In the genomic region with DNA sequence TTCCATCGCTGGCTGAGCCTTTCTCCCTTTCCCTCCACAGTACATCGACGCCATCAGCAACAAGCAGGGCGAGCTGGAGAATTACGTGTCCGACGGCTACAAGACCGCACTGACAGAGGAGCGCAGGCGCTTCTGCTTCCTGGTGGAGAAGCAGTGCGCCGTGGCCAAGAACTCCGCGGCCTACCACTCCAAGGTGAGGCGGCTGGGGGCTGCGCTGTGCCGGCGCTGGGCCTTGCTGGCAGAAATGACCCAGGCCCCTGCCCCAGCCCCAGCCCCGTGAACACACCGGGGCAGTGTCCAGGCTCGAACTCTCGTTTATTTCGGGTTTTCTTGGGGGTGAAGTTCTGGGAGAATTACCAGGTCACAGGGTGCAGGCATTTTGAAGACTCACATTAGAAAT, we compare ENCODE assay signal across 22 cellular contexts.
"Had no signal": no experiment of that assay in that cellular context is flagged by ENCODE, and none has a peak within 500 bp of the region (broad histone marks: within the 10 kb centered on the region; RNA-seq: fewer than 3 reads in every experiment).

No MANE protein-coding gene starts in this region.

- H3K4me3 Mint-ChIP-seq: dendritic cell treated with granulocyte-macrophage colony-stimulating factor and Interleukin-4, amounts not matched to agents 40 ng/mL and 50 ng/mL, for 4 days; immature natural killer cell; memory B cell; mesothelial cell of epicardium; nephron; stimulated activated memory B cell treated with anti-CD40 and anti-IgM and Interleukin-4, amounts not matched to agents 10 μg/mL and 1 μg/mL and 100 μg/mL, for 72 hours; stimulated activated naive CD8-positive, alpha-beta T cell treated with anti-CD3 and anti-CD28 coated beads, Interleukin-15, Interleukin-2, amounts not matched to agents 100 ng/mL and 50 ng/mL, for 24 hours; type B pancreatic cell had no signal

- H3K9me3 ChIP-seq: esophagus squamous epithelium, gastroesophageal sphincter, left lung, lower lobe of right lung, neutrophil, psoas muscle, right lobe of liver, vagina had no signal

- FAIRE-seq: colon, keratinocyte had no signal

- H3K27ac Mint-ChIP-seq: dendritic cell treated with granulocyte-macrophage colony-stimulating factor and Interleukin-4, amounts not matched to agents 40 ng/mL and 50 ng/mL, for 4 days; immature natural killer cell; memory B cell; mesothelial cell of epicardium; stimulated activated memory B cell treated with anti-CD40 and anti-IgM and Interleukin-4, amounts not matched to agents 10 μg/mL and 1 μg/mL and 100 μg/mL, for 72 hours; stimulated activated naive CD8-positive, alpha-beta T cell treated with anti-CD3 and anti-CD28 coated beads, Interleukin-15, Interleukin-2, amounts not matched to agents 100 ng/mL and 50 ng/mL, for 24 hours; type B pancreatic cell had no signal

- H3K4me3 ChIP-seq: esophagus squamous epithelium, gastroesophageal sphincter, left lung, lower lobe of right lung, psoas muscle, right lobe of liver, vagina had no signal

- ATAC-seq: gastroesophageal sphincter; left lung; lower lobe of right lung; psoas muscle; right lobe of liver; stimulated activated memory B cell treated with anti-CD40 and anti-IgM and Interleukin-4, amounts not matched to agents 10 μg/mL and 1 μg/mL and 100 μg/mL, for 72 hours had no signal

- H3K36me3 ChIP-seq: neutrophil had no signal

- H3K36me3 Mint-ChIP-seq: immature natural killer cell, memory B cell, mesothelial cell of epicardium, type B pancreatic cell had no signal

- H3K9me3 Mint-ChIP-seq: dendritic cell treated with granulocyte-macrophage colony-stimulating factor and Interleukin-4, amounts not matched to agents 40 ng/mL and 50 ng/mL, for 4 days; immature natural killer cell; memory B cell; mesothelial cell of epicardium; nephron; stimulated activated memory B cell treated with anti-CD40 and anti-IgM and Interleukin-4, amounts not matched to agents 10 μg/mL and 1 μg/mL and 100 μg/mL, for 72 hours; stimulated activated naive CD8-positive, alpha-beta T cell treated with anti-CD3 and anti-CD28 coated beads, Interleukin-15, Interleukin-2, amounts not matched to agents 100 ng/mL and 50 ng/mL, for 24 hours; type B pancreatic cell had no signal

- DNase-seq: esophagus squamous epithelium; foreskin fibroblast; immature natural killer cell; left lung; lower lobe of right lung; psoas muscle; retina; right lobe of liver; stimulated activated CD4-positive, alpha-beta T cell treated with anti-CD3 and anti-CD28 coated beads, Interleukin-4, amount 100 ng/mL, for 1 hour; stimulated activated CD8-positive, alpha-beta memory T cell treated with anti-CD3 and anti-CD28 coated beads, Interleukin-4, amount 100 ng/mL, for 48 hours had no signal

- H3K27ac ChIP-seq: esophagus squamous epithelium, gastroesophageal sphincter, left lung, lower lobe of right lung, neutrophil, psoas muscle, vagina had no signal

- H3K27me3 Mint-ChIP-seq: stimulated activated naive CD8-positive, alpha-beta T cell treated with anti-CD3 and anti-CD28 coated beads, Interleukin-15, Interleukin-2, amounts not matched to agents 100 ng/mL and 50 ng/mL, for 24 hours; type B pancreatic cell had no signal

- H3K27me3 ChIP-seq: esophagus squamous epithelium, gastroesophageal sphincter, left lung, right lobe of liver, vagina had no signal
